ENCODE assay signal across 8 cellular contexts in the genomic region with DNA sequence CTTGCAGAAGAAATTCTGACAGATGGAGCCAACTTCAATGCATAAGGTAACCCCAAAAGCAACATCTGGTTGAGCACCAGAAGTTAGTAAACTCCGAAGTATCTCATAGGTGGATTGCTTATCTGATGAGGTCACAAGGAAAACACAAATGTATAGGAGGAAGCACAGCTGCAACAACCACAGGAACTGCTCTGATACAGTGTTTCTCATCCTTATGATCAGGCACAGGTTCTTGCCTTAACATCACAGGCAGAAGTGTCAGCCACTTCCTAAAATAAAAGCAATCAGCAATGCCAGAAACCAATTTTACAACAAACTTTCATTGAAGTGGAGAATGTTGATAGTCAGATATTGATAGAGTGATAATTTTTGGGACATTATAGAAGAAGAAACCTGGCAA.
"Had no signal": no experiment of that assay in that cellular context is flagged by ENCODE, and none has a peak within 500 bp of the region (broad histone marks: within the 10 kb centered on the region; RNA-seq: fewer than 3 reads in every experiment).

No MANE protein-coding gene starts in this region.

- FAIRE-seq: G401.6, GM12878, GM12891, GM12892, GM18507, GM19239 had no signal

- ATAC-seq: GM12878 had no signal

- DNase-seq: GDM1, GF-D8 had no signal

- H3K4me3 ChIP-seq: GM12878 had no signal
